1 cellular context compared by ENCODE assay signal in genomic region chr12:96489392-96490056, GRCh38.
TF ChIP-seq lines count a peak whose summit lies in the region.

CFAP54 (plus strand) TSS chr12:96489577; CDS start chr12:96489610, 33 bp downstream.

TF ChIP-seq in IMR-90, 13 proteins besides CTCF, POLR2A, EP300 and RAD21 (continued from another document):
- TF ChIP-seq RCOR1 (IDR thresholded peaks at IDR 0.05; ENCODE audit: insufficient replicate concordance, low read length) (peak; percentile 77), NFE2L2 (IDR thresholded peaks at IDR 0.05; ENCODE audit: low read depth, low read length) (no peak), BHLHE40 (IDR thresholded peaks at IDR 0.05; ENCODE audit: low read depth, low read length) (peak; percentile 70), MAFK (IDR thresholded peaks at IDR 0.05; ENCODE audit: low read depth, low read length) (no peak), MAZ (IDR thresholded peaks at IDR 0.05; ENCODE audit: borderline replicate concordance, low read depth, low read length) (peak; percentile 66; the same call in 1 of the 2 replicates), RFX5 (IDR thresholded peaks at IDR 0.05; ENCODE audit: low read depth, low read length) (no peak), USF2 (IDR thresholded peaks at IDR 0.05; ENCODE audit: low read depth, low read length) (0 out of 2 replicates have a peak, but pooled peaks have one; percentile 41), CHD1 (IDR thresholded peaks at IDR 0.05; ENCODE audit: low read depth, low read length) (0 out of 2 replicates have a peak, but pooled peaks have one; percentile 81)
